In genomic region chr12:126895946-126896520, GRCh38 we compare ENCODE assay signal across 22 cellular contexts.
DNase-seq lines count a peak whose midpoint lies in the region; ATAC-seq and TF ChIP-seq lines count a peak whose summit lies in the region.
"Had no signal": no experiment of that assay in that cellular context is flagged by ENCODE, and none has a peak within 500 bp of the region (broad histone marks: within the 10 kb centered on the region; RNA-seq: fewer than 3 reads in every experiment).

No MANE protein-coding gene starts in this region.

- H3K27me3 Mint-ChIP-seq in mesothelial cell of epicardium (ENCODE audit: low read depth): peaks cover 9% of the 10 kb centered on the region

- H3K27ac Mint-ChIP-seq in mesothelial cell of epicardium: no peak overlapping the region
- H3K27ac Mint-ChIP-seq: T-cell had no signal

- peak; percentile 24 for ATAC-seq in foreskin keratinocyte
- ATAC-seq: GM12878, SK-N-SH treated with all-trans-retinoic acid at 6 μM for 48 hours, T-cell had no signal

- H3K4me3 Mint-ChIP-seq in mesothelial cell of epicardium: no peak overlapping the region
- H3K4me3 Mint-ChIP-seq: IgD-negative memory B cell, T-cell had no signal

- no peaks in the 10 kb centered on the region for H3K27me3 ChIP-seq in foreskin keratinocyte

- H3K4me1 ChIP-seq in foreskin keratinocyte: no peaks in the 10 kb centered on the region
- H3K4me1 ChIP-seq: HAP-1 had no signal

- H3K36me3 Mint-ChIP-seq in mesothelial cell of epicardium: no peaks in the 10 kb centered on the region
- H3K36me3 Mint-ChIP-seq: IgD-negative memory B cell, T-cell had no signal

- peak overlapping the region; percentile 40; the same call in 1 of the 2 replicates for H3K27ac ChIP-seq in C4-2B
- H3K27ac ChIP-seq in foreskin keratinocyte: no peak overlapping the region

- DNase-seq in LHCN-M2 (ENCODE audit: low read depth): peak; percentile 8
- DNase-seq in astrocyte of the hippocampus (ENCODE audit: low read depth, low spot score): peak; percentile 52
- DNase-seq in foreskin keratinocyte: peak; percentile 52 to 75
- DNase-seq in mesothelial cell of epicardium (ENCODE audit: low spot score in 2 of 2, unreplicated experiment in 2 of 2): no peak
- DNase-seq in HEK293T (ENCODE audit: extremely low spot score): no peak
- DNase-seq in GDM1 (lab: John Stamatoyannopoulos, UW): no peak
- DNase-seq: ACHN, DMS 273 treated with DMSO at 0.1 percent for 48 hours, Kasumi-1, MV-4-11, NCI-H1417 treated with DMSO at 0.1 percent for 48 hours, NCI-H187 treated with DMSO at 0.1 percent for 48 hours, NCI-H2171, NCI-H446, NCI-H774, SHP77, T-cell had no signal

- H3K4me1 Mint-ChIP-seq in mesothelial cell of epicardium: no peaks in the 10 kb centered on the region
- H3K4me1 Mint-ChIP-seq: T-cell had no signal

- H3K9me3 Mint-ChIP-seq in mesothelial cell of epicardium: peaks cover 19% of the 10 kb centered on the region

- no peak for TF ChIP-seq CTCF in C4-2B (conservative IDR thresholded peaks at IDR 0.05)
- TF ChIP-seq CTCF in foreskin keratinocyte (conservative IDR thresholded peaks at IDR 0.05): no peak
- TF ChIP-seq CTCF in mesothelial cell of epicardium (IDR thresholded peaks at IDR 0.05; ENCODE audit: unreplicated experiment): no peak

- CTCF ChIA-PET in HEK293T (lab: Yijun Ruan, JAX): no interaction called here

- POLR2A ChIA-PET in HEK293T (lab: Yijun Ruan, JAX): no interaction called here

TF ChIP-seq in HEK293T, 16 proteins besides CTCF, POLR2A, EP300 and RAD21:
- TF ChIP-seq FOXM1 (IDR thresholded peaks at IDR 0.05; ENCODE audit: borderline replicate concordance) (no peak), SP1 (IDR thresholded peaks at IDR 0.05) (no peak), TARDBP (IDR thresholded peaks at IDR 0.05) (no peak), ARNT (IDR thresholded peaks at IDR 0.05) (no peak), ELF4 (IDR thresholded peaks at IDR 0.05) (no peak), NFRKB (IDR thresholded peaks at IDR 0.05) (no peak)

Comparison
In these comparisons a context has a peak if more than half of its experiments do, and no peak if none do; other contexts are left out.
1. DNase-seq: peak in LHCN-M2 (single experiment), astrocyte of the hippocampus (single experiment) and foreskin keratinocyte (2 of 2); none in mesothelial cell of epicardium (0 of 2), HEK293T (single experiment) and GDM1 (single experiment).